1 cellular context compared by ENCODE assay signal in the genomic region with DNA sequence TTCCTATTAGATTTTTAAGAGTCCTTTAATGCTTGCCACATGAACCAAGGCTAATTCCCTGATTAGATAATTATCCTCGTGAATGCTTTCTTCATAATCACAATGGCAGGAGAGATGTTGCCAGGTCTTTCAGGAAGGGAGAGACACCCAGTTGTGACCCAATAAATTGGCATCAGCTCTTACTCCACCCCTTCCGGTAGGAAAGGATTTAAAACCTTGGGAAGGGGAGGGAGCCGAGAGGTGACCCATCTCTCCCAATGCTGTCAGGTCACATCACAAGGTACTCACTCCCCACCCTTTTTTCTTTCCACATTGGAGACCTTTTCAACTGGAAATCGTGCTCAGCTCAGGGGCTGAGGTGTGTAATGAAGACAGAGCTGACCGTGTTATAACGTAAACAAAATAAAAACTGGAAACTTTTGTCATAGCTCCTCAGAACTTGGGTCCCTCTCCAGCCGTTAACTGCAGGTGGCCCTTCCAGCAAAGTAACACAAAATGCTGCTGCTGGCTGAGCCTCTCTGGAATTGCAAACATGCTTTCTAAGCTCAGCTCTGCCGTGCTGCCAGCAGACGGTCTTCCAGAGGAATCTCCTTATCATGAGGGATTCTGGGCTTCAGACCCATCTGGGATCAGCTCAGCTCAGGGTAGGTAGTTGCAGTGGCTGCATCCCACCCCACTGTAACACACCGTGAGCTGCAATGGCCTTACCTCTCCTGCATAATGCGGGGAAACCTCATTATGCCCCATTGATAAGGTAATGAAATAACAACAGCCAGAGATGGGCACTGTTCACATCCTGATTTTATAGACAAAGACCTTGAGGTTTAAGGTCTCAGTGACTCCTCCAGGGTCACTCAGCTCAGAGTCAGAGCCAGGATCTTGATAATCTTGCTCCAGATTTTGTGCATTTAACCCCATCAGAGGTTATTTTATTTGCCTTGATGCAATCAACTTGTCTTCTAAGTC.
A peak's percentile ranks its signal among the peaks of the same experiment; 100 is the strongest.
TF ChIP-seq lines count a peak whose summit lies in the region.

No MANE protein-coding gene starts in this region.

TF ChIP-seq in SK-N-SH treated with all-trans-retinoic acid at 6 μM for 48 hours, 23 proteins besides CTCF, POLR2A, EP300 and RAD21:
- TF ChIP-seq, protein P1, sequence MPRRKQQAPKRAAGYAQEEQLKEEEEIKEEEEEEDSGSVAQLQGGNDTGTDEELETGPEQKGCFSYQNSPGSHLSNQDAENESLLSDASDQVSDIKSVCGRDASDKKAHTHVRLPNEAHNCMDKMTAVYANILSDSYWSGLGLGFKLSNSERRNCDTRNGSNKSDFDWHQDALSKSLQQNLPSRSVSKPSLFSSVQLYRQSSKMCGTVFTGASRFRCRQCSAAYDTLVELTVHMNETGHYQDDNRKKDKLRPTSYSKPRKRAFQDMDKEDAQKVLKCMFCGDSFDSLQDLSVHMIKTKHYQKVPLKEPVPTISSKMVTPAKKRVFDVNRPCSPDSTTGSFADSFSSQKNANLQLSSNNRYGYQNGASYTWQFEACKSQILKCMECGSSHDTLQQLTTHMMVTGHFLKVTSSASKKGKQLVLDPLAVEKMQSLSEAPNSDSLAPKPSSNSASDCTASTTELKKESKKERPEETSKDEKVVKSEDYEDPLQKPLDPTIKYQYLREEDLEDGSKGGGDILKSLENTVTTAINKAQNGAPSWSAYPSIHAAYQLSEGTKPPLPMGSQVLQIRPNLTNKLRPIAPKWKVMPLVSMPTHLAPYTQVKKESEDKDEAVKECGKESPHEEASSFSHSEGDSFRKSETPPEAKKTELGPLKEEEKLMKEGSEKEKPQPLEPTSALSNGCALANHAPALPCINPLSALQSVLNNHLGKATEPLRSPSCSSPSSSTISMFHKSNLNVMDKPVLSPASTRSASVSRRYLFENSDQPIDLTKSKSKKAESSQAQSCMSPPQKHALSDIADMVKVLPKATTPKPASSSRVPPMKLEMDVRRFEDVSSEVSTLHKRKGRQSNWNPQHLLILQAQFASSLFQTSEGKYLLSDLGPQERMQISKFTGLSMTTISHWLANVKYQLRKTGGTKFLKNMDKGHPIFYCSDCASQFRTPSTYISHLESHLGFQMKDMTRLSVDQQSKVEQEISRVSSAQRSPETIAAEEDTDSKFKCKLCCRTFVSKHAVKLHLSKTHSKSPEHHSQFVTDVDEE (CRISPR knock-in tag; IDR thresholded peaks at IDR 0.05) = 0 out of 2 replicates have a peak, but pooled peaks have one; percentile 20
- TF ChIP-seq TCF4 (CRISPR knock-in tag; IDR thresholded peaks at IDR 0.05; ENCODE audit: borderline replicate concordance) = peak; percentile 36; the same call in 1 of the 2 replicates
- TF ChIP-seq ARNTL (CRISPR knock-in tag; IDR thresholded peaks at IDR 0.05; ENCODE audit: borderline replicate concordance, low read depth) = no peak
